Comparison of ENCODE assay signal across 10 cellular contexts in genomic region chr5:122498163-122498562, GRCh38.
DNase-seq lines count a peak whose midpoint lies in the region; ATAC-seq, FAIRE-seq and TF ChIP-seq lines count a peak whose summit lies in the region.
"Had no signal": no experiment of that assay in that cellular context is flagged by ENCODE, and none has a peak within 500 bp of the region (broad histone marks: within the 10 kb centered on the region; RNA-seq: fewer than 3 reads in every experiment).

No MANE protein-coding gene starts in this region.

- H3K27ac ChIP-seq in 22Rv1, result no peak overlapping the region

- DNase-seq in astrocyte of the hippocampus (ENCODE audit: low read depth, low spot score) (peak; percentile 40), inferior parietal cortex (ENCODE audit: extremely low spot score) (peak; percentile 36), DMS153 (lab: John Stamatoyannopoulos, UW) (no peak), GM12892 (ENCODE audit: insufficient read length) (no peak)
- DNase-seq: activated naive CD4-positive, alpha-beta T cell treated with anti-CD3 and anti-CD28 coated beads, Interleukin-2, amount 10 ng/mL, durations not matched to agents 7 days and 5 days; NCI-H1930 had no signal

- no peak for TF ChIP-seq POLR2A in GM12892 (IDR thresholded peaks at IDR 0.05; ENCODE audit: low read depth, low read length)

- ATAC-seq in HG02870 (IDR thresholded peaks at IDR 0.05; ENCODE audit: unreplicated experiment) (no peak), HG03457 (IDR thresholded peaks at IDR 0.05; ENCODE audit: unreplicated experiment) (no peak)

- no peak for FAIRE-seq in GM12892 (lab: Jason Lieb, UNC)

- H3K4me3 ChIP-seq in GM12875 (ENCODE audit: low read depth, low read length), result no peak overlapping the region

- peak; percentile 38; the same call in 1 of the 2 replicates for TF ChIP-seq CTCF in 22Rv1 (IDR thresholded peaks at IDR 0.05)
- TF ChIP-seq CTCF in GM12875 (IDR thresholded peaks at IDR 0.05; ENCODE audit: borderline replicate concordance, insufficient read depth, low read depth, low read length), result 0 out of 2 replicates have a peak, but pooled peaks have one; percentile 21

Comparison
In these comparisons a context has a peak if more than half of its experiments do, and no peak if none do; other contexts are left out.
1. DNase-seq: peak in astrocyte of the hippocampus (single experiment) and inferior parietal cortex (single experiment); none in DMS153 (single experiment) and GM12892 (single experiment).